ENCODE assay signal across 17 cellular contexts in genomic region chr7:1900847-1901246, GRCh38.
"Had no signal": no experiment of that assay in that cellular context is flagged by ENCODE, and none has a peak within 500 bp of the region (broad histone marks: within the 10 kb centered on the region; RNA-seq: fewer than 3 reads in every experiment).

No MANE protein-coding gene starts in this region.

- H3K4me2 ChIP-seq: hepatocyte had no signal

- H3K4me3 Mint-ChIP-seq: activated CD4-positive, alpha-beta memory T cell treated with anti-CD3 and anti-CD28 coated beads, Interleukin-2, amount 10 ng/mL, durations not matched to agents 7 days and 5 days; activated CD4-positive, alpha-beta T cell treated with anti-CD3 and anti-CD28 coated beads for 36 hours; activated naive CD4-positive, alpha-beta T cell treated with anti-CD3 and anti-CD28 coated beads, Interleukin-2, amount 10 ng/mL, durations not matched to agents 7 days and 5 days; activated T-cell treated with anti-CD3 and anti-CD28 coated beads, Interleukin-2, amount 50 U/mL, for 24 hours; mesothelial cell of epicardium had no signal

- H2AFZ ChIP-seq: hepatocyte, parathyroid adenoma had no signal

- H3K27ac Mint-ChIP-seq: activated CD4-positive, alpha-beta memory T cell treated with anti-CD3 and anti-CD28 coated beads, Interleukin-2, amount 10 ng/mL, durations not matched to agents 7 days and 5 days; activated CD4-positive, alpha-beta T cell treated with anti-CD3 and anti-CD28 coated beads for 36 hours; activated naive CD4-positive, alpha-beta T cell treated with anti-CD3 and anti-CD28 coated beads, Interleukin-2, amount 10 ng/mL, durations not matched to agents 7 days and 5 days; mesothelial cell of epicardium had no signal

- H3K4me3 ChIP-seq: dorsolateral prefrontal cortex, hepatocyte, tibial nerve, vagina had no signal

- H3K4me1 Mint-ChIP-seq: activated CD4-positive, alpha-beta T cell treated with anti-CD3 and anti-CD28 coated beads for 36 hours; mesothelial cell of epicardium had no signal

- H3K4me1 ChIP-seq: parathyroid adenoma had no signal

- H3K27me3 Mint-ChIP-seq: activated CD4-positive, alpha-beta memory T cell treated with anti-CD3 and anti-CD28 coated beads, Interleukin-2, amount 10 ng/mL, durations not matched to agents 7 days and 5 days; activated CD4-positive, alpha-beta T cell treated with anti-CD3 and anti-CD28 coated beads for 36 hours; activated naive CD4-positive, alpha-beta T cell treated with anti-CD3 and anti-CD28 coated beads, Interleukin-2, amount 10 ng/mL, durations not matched to agents 7 days and 5 days; activated T-cell treated with anti-CD3 and anti-CD28 coated beads, Interleukin-2, amount 50 U/mL, for 24 hours had no signal

- H3K27ac ChIP-seq: dorsolateral prefrontal cortex, hepatocyte, parathyroid adenoma, tibial nerve had no signal

- FAIRE-seq: astrocyte, keratinocyte had no signal

- ATAC-seq: activated CD4-positive, alpha-beta T cell treated with anti-CD3 and anti-CD28 coated beads for 36 hours had no signal

- H3K36me3 ChIP-seq: vagina had no signal

- H3K27me3 ChIP-seq: dorsolateral prefrontal cortex, hepatocyte, tibial nerve, vagina had no signal

- H3K9ac ChIP-seq: parathyroid adenoma had no signal

- H3K9me3 ChIP-seq: tibial nerve, vagina had no signal

- H3K9me3 Mint-ChIP-seq: activated CD4-positive, alpha-beta memory T cell treated with anti-CD3 and anti-CD28 coated beads, Interleukin-2, amount 10 ng/mL, durations not matched to agents 7 days and 5 days; activated naive CD4-positive, alpha-beta T cell treated with anti-CD3 and anti-CD28 coated beads, Interleukin-2, amount 10 ng/mL, durations not matched to agents 7 days and 5 days; activated T-cell treated with anti-CD3 and anti-CD28 coated beads, Interleukin-2, amount 50 U/mL, for 24 hours; mesothelial cell of epicardium had no signal

- DNase-seq: activated CD4-positive, alpha-beta memory T cell treated with anti-CD3 and anti-CD28 coated beads, Interleukin-2, amount 10 ng/mL, durations not matched to agents 7 days and 5 days; activated CD4-positive, alpha-beta T cell treated with anti-CD3 and anti-CD28 coated beads for 36 hours; activated naive CD4-positive, alpha-beta T cell treated with anti-CD3 and anti-CD28 coated beads, Interleukin-2, amount 10 ng/mL, durations not matched to agents 7 days and 5 days; activated T-cell treated with anti-CD3 and anti-CD28 coated beads, Interleukin-2, amount 50 U/mL, for 24 hours; erythroblast; stimulated activated CD4-positive, alpha-beta T cell treated with anti-CD3 and anti-CD28 coated beads, Interleukin-15, amount 100 ng/mL, for 24 hours; stimulated activated CD4-positive, alpha-beta T cell treated with anti-CD3 and anti-CD28 coated beads, Interleukin-4, amount 100 ng/mL, for 1 hour; stimulated activated naive CD4-positive, alpha-beta T cell treated with Interleukin-2 at 50 U/mL for 16 hours; substantia nigra had no signal
